In genomic region chr12:46414591-46415268, GRCh38 we compare ENCODE assay signal across 14 cellular contexts.
"Had no signal": no experiment of that assay in that cellular context is flagged by ENCODE, and none has a peak within 500 bp of the region (broad histone marks: within the 10 kb centered on the region; RNA-seq: fewer than 3 reads in every experiment).

No MANE protein-coding gene starts in this region.

- DNase-seq: activated CD4-positive, alpha-beta T cell treated with anti-CD3 and anti-CD28 coated beads, Interleukin-2, amount 50 U/mL, for 1 hour; activated naive CD4-positive, alpha-beta T cell; activated naive CD8-positive, alpha-beta T cell treated with anti-CD3 and anti-CD28 coated beads, Interleukin-2, amount 10 ng/mL, durations not matched to agents 7 days and 5 days; brain microvascular endothelial cell; cerebellar nuclear complex; dermis blood vessel endothelial cell; effector memory CD8-positive, alpha-beta T cell; mucosa of descending colon; natural killer cell; nucleus accumbens; right lobe of liver had no signal

- FAIRE-seq: islet of Langerhans had no signal

- H3K27ac ChIP-seq: brain microvascular endothelial cell, right lobe of liver, suprapubic skin had no signal

- ATAC-seq: activated CD4-positive, CD25-positive, alpha-beta regulatory T cell treated with anti-CD3 and anti-CD28 coated beads, Interleukin-2, amount 50 U/mL, for 24 hours; effector memory CD8-positive, alpha-beta T cell; mucosa of descending colon; natural killer cell had no signal

- H3K36me3 ChIP-seq: brain microvascular endothelial cell, right lobe of liver, suprapubic skin had no signal

- H3K27me3 ChIP-seq: brain microvascular endothelial cell, right lobe of liver, suprapubic skin had no signal

- H3K9me3 ChIP-seq: mucosa of descending colon, right lobe of liver, suprapubic skin had no signal

- H3K4me3 ChIP-seq: mucosa of descending colon, right lobe of liver, suprapubic skin had no signal
